ENCODE assay signal across 11 cellular contexts in the genomic region with DNA sequence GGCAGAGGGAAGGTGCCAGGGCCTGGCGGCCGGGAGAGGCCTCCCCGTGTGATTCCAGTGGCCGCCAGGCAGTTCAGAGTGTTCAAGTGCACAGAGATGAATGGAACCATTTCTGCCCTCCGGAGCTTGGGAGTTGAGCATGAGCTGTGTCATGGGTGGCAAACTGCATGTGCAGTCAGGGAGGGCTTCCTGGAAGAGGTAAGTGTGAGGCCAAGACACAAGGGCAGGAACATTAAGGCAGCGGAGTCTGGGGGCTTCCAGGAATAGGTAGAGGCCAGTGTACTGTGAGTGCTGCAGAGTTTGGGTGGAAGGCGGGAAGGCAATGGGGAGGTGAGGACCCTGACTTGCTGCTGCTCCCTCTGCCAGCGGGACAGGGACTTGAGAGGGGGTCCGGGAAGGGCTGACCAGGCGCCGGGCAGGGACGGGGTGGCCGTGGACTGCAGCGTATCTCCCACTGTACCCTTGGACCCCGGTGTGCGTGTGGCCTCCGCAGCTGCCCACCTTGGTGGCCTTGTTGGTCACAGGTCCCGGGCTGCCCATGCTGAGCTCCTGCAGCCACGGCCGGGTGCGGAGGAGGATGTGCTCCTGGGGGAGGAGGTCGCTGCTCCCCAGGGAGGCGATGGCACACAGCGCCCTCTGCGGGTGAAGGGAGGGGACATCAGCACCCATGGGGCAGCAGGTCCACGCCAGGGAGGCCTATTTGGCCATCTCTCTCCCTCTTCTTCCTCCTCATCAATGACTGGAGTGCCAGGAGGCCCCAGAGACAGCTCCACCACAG. TPM values are rescaled to one million over a fixed set of nuclear protein-coding genes. Genes with fewer than 3 reads are reported as not detected.
DNase-seq lines count a peak whose midpoint lies in the region; ATAC-seq, FAIRE-seq and TF ChIP-seq lines count a peak whose summit lies in the region.
"Had no signal": no experiment of that assay in that cellular context is flagged by ENCODE, and none has a peak within 500 bp of the region (broad histone marks: within the 10 kb centered on the region; RNA-seq: fewer than 3 reads in every experiment).

No MANE protein-coding gene starts in this region.

- H3K27ac ChIP-seq in H1 (ENCODE audit: low read depth, low read length), result no peak overlapping the region
- H3K27ac ChIP-seq: epithelial cell of prostate had no signal

- TF ChIP-seq CTCF in Loucy (conservative IDR thresholded peaks at IDR 0.05; ENCODE audit: low read length) (peak; percentile 52), H1 (IDR thresholded peaks at IDR 0.05; ENCODE audit: control extremely low read depth in 1 of 3, insufficient read depth in 1 of 3, low read depth in 1 of 3, low read length in 3 of 3) (peak; percentile 53 to 83 (median 62)), osteocyte (IDR thresholded peaks at IDR 0.05) (peak; percentile 34)

- H3K27ac Mint-ChIP-seq in osteocyte (ENCODE audit: unreplicated experiment) (no peak overlapping the region), T-cell (no peak overlapping the region)

- no peak overlapping the region for H4K5ac ChIP-seq in H1 (ENCODE audit: insufficient read length, low read depth, low read length)

- H3K4me3 ChIP-seq in Loucy (ENCODE audit: low read length, poor library complexity, severe bottlenecking) (no peak overlapping the region), H1 (ENCODE audit: extremely low read depth in 1 of 4, insufficient read depth in 2 of 4, low read depth in 3 of 4, low read length in 4 of 4) (no peak overlapping the region)

- H3K27me3 ChIP-seq in Loucy (ENCODE audit: insufficient read depth, low read length, poor library complexity, severe bottlenecking) (no peaks in the 10 kb centered on the region), H1 (replicated peaks in 1 of 4; ENCODE audit: control insufficient read depth in 3 of 4, extremely low read depth in 1 of 4, insufficient read depth in 3 of 4, low read length in 3 of 4) (no peaks in the 10 kb centered on the region)

- POLR2A ChIA-PET in H1 (lab: Charles Lee; ENCODE audit: partially characterized antibody), result interaction anchor here (0.8 to 1.7 kb wide), 6 partner anchors 9 to 279 kb away, joined by 3 to 10 read pairs (median 3); a partner anchor contains a TSS
- POLR2A ChIA-PET in T-cell (lab: Charles Lee), result no interaction called here

- no peak for TF ChIP-seq EP300 in H1 (IDR thresholded peaks at IDR 0.05; ENCODE audit: borderline replicate concordance in 1 of 2, low read depth in 2 of 2, low read length in 2 of 2)

- H2BK15ac ChIP-seq in H1 (ENCODE audit: low read length), result no peak overlapping the region

- no peak overlapping the region for H2BK12ac ChIP-seq in H1 (ENCODE audit: low read depth, low read length)

- no peak overlapping the region for H3K56ac ChIP-seq in H1 (replicated peaks; ENCODE audit: insufficient read length, low read depth, low read length)

- no peak overlapping the region for H3K23ac ChIP-seq in H1 (ENCODE audit: insufficient read length)

- DNase-seq in DMS 273 (lab: John Stamatoyannopoulos, UW; ENCODE audit: unreplicated experiment) (peak; percentile 37), DMS 273 treated with DMSO at 0.1 percent for 48 hours (lab: John Stamatoyannopoulos, UW) (no peak), H1 (ENCODE audit: low read depth in 1 of 2, low spot score in 2 of 2) (no peak), osteocyte (ENCODE audit: extremely low spot score, unreplicated experiment) (no peak), T-cell (no peak), GOT3 (lab: John Stamatoyannopoulos, UW) (no peak), SHP77 treated with DMSO at 0.1 percent for 48 hours (lab: John Stamatoyannopoulos, UW) (no peak)
- DNase-seq: activated gamma-delta T cell treated with Interleukin-2 at 50 U/mL for 16 hours had no signal

- H2AFZ ChIP-seq in Loucy (ENCODE audit: low read length) (no peak overlapping the region), H1 (ENCODE audit: low read length) (no peak overlapping the region)

- H3K9ac ChIP-seq in Loucy (ENCODE audit: low read depth, low read length, poor library complexity, severe bottlenecking) (no peak overlapping the region), H1 (replicated peaks in 1 of 4; ENCODE audit: extremely low read depth in 1 of 4, low read depth in 3 of 4, low read length in 3 of 4) (no peak overlapping the region)

- no peak overlapping the region for H3K14ac ChIP-seq in H1 (ENCODE audit: insufficient read length)

- H3K36me3 Mint-ChIP-seq in osteocyte (ENCODE audit: unreplicated experiment) (peaks cover 20% of the 10 kb centered on the region), T-cell (peaks cover 21% of the 10 kb centered on the region)

- WGBS in H1 (ENCODE audit: extremely low coverage in 1 of 2, insufficient coverage in 1 of 2, insufficient read length in 1 of 2, insufficient replicate concordance in 2 of 2, low coverage in 1 of 2, low lambda C conversion rate in 2 of 2, missing lambda C conversion rate in 1 of 2), 2 experiments, result 90% methylated on average over 23 of the region's 26 CpGs; no CpG with 5 or more reads in 1 of the 2 experiments

- H3K23me2 ChIP-seq in H1 (ENCODE audit: low read depth, low read length), result no peaks in the 10 kb centered on the region

- 0 out of 2 replicates have a peak overlapping the region, but pooled peaks have one; percentile 25 for H4K8ac ChIP-seq in H1 (ENCODE audit: extremely low read depth, insufficient read depth, low read length)

- CTCF ChIA-PET in H1 (lab: Charles Lee; ENCODE audit: partially characterized antibody), result interaction anchor here (0.6 to 1.7 kb wide), 14 partner anchors 9 to 1600 kb away, joined by 3 to 10 read pairs (median 3); a partner anchor contains a TSS
- CTCF ChIA-PET in T-cell (lab: Charles Lee), result no interaction called here

- H3K9me2 ChIP-seq in Loucy (replicated peaks; ENCODE audit: low read depth, low read length), result no peaks in the 10 kb centered on the region

- no peak overlapping the region for H2AK5ac ChIP-seq in H1 (ENCODE audit: low read depth, low read length)

- H3K4me2 ChIP-seq in Loucy (ENCODE audit: low read depth, low read length, poor library complexity, severe bottlenecking) (no peak overlapping the region), H1 (ENCODE audit: insufficient read depth in 1 of 2, low read depth in 2 of 2, low read length in 2 of 2) (no peak overlapping the region)

- no peak for FAIRE-seq in H1 (lab: Jason Lieb, UNC)
- FAIRE-seq: A204.1 had no signal

- no peaks in the 10 kb centered on the region; the same call in 1 of the 2 replicates for H3F3A ChIP-seq in Loucy (ENCODE audit: low read depth)

- no peaks in the 10 kb centered on the region for H3K9me3 ChIP-seq in Loucy (ENCODE audit: insufficient read depth, low read depth, low read length)
- no peaks in the 10 kb centered on the region; a peak in 1 of 4 replicates for H3K9me3 ChIP-seq in H1 (ENCODE audit: insufficient read depth in 2 of 2, low read depth in 1 of 2, low read length in 1 of 2)

- H3K79me2 ChIP-seq in Loucy (ENCODE audit: insufficient read depth, low read length) (no peaks in the 10 kb centered on the region), H1 (ENCODE audit: control insufficient read depth in 1 of 2, insufficient read depth in 2 of 2, low read length in 2 of 2) (no peaks in the 10 kb centered on the region)

- H3K79me1 ChIP-seq in H1 (ENCODE audit: low read depth, low read length), result no peaks in the 10 kb centered on the region; the same call in 1 of the 2 replicates

- H3K27me3 Mint-ChIP-seq in osteocyte (ENCODE audit: unreplicated experiment), result no peaks in the 10 kb centered on the region
- no peaks in the 10 kb centered on the region for H3K27me3 Mint-ChIP-seq in T-cell

- H3K4me3 Mint-ChIP-seq in osteocyte (ENCODE audit: unreplicated experiment) (no peak overlapping the region), T-cell (no peak overlapping the region)

- no peak for ATAC-seq in T-cell (replicated peaks in 1 of 4)

- peaks cover 5% of the 10 kb centered on the region for H3K4me1 ChIP-seq in Loucy (ENCODE audit: insufficient read depth, low read length, poor library complexity, severe bottlenecking)
- no peaks in the 10 kb centered on the region for H3K4me1 ChIP-seq in H1 (replicated peaks in 1 of 4; ENCODE audit: control insufficient read depth in 3 of 4, insufficient read depth in 4 of 4, low read length in 3 of 4)

- H4K20me1 ChIP-seq in Loucy (ENCODE audit: insufficient read depth, low read length, poor library complexity, severe bottlenecking), result no peaks in the 10 kb centered on the region
- peaks cover 0 to 10% of the 10 kb centered on the region in 2 experiments for H4K20me1 ChIP-seq in H1 (replicated peaks in 1 of 2; ENCODE audit: control insufficient read depth in 1 of 2, insufficient read depth in 2 of 2, low read length in 2 of 2)

- H2BK120ac ChIP-seq in H1 (replicated peaks; ENCODE audit: low read depth, low read length), result no peak overlapping the region

- TF ChIP-seq POLR2A in H1 (IDR thresholded peaks at IDR 0.05; ENCODE audit: control extremely low read depth in 1 of 2, low read depth in 2 of 2, low read length in 2 of 2), result no peak

- H3K36me3 ChIP-seq in Loucy (ENCODE audit: insufficient read depth, low read length) (peaks cover 17% of the 10 kb centered on the region; the same call in 1 of the 2 replicates), H1 (ENCODE audit: control insufficient read depth in 2 of 4, insufficient read depth in 4 of 4, low read length in 3 of 4) (peaks cover 0 to 18% (median 4%) of the 10 kb centered on the region in 4 experiments; a peak in 5 of 8 replicates)

- H3K4ac ChIP-seq in H1 (replicated peaks; ENCODE audit: insufficient read length, low read depth, low read length), result no peak overlapping the region

- no peak overlapping the region for H2BK5ac ChIP-seq in H1 (ENCODE audit: low read depth, low read length)

- H2BK20ac ChIP-seq in H1 (ENCODE audit: low read length), result no peak overlapping the region

- H3K9me3 Mint-ChIP-seq in osteocyte (ENCODE audit: unreplicated experiment) (no peaks in the 10 kb centered on the region), T-cell (no peaks in the 10 kb centered on the region)

- TF ChIP-seq RAD21 in H1 (IDR thresholded peaks at IDR 0.05 in 1 of 2, conservative IDR thresholded peaks at IDR 0.05 in 1 of 2; ENCODE audit: low read depth in 2 of 2, low read length in 2 of 2), result peak; percentile 12 to 45; a peak in 3 of 4 replicates

- no peak overlapping the region for H4K91ac ChIP-seq in H1 (replicated peaks; ENCODE audit: insufficient read length, low read length)

- H3K18ac ChIP-seq in H1 (ENCODE audit: extremely low read depth, low read length), result no peak overlapping the region

- H3K4me1 Mint-ChIP-seq in osteocyte (ENCODE audit: unreplicated experiment), result no peaks in the 10 kb centered on the region
- H3K4me1 Mint-ChIP-seq in T-cell, result peaks cover 11 to 23% (median 15%) of the 10 kb centered on the region in 3 donors

RNA-seq across cellular contexts. Expression of a gene that starts 7.5 kb away (rescaled TPM):
- 22.5 and 23.2 TPM in 2 replicates for total RNA-seq in H1 (2021; fragmentation: NEBNext Ultra II Directional; extraction: Animal tissue kit (Norgen Biotek cat#: 25700))
- 5.9 and 11.5 TPM in 2 replicates for polyA plus RNA-seq in H1 (2011; rRNA removed)
- 19.5 TPM for polyA plus RNA-seq in H1 (2011; cell fraction: cytosol; rRNA removed)
- 51.9 TPM for polyA plus RNA-seq in H1 (2011; cell fraction: nucleus; rRNA removed)
- polyA plus RNA-seq in H1 (2012, experiment 1 of 2), result 12.1 to 30.1 TPM (median 26.5 TPM) in 4 replicates
- polyA plus RNA-seq in H1 (2012, experiment 2 of 2), result 11.9 TPM
- 11.2 TPM for polyA plus RNA-seq in H1 (2013, experiment 1 of 2)
- polyA plus RNA-seq in H1 (2013, experiment 2 of 2), result 10.1 TPM
- polyA minus RNA-seq in H1 (2011; rRNA and poly(A)+ RNA removed), result 3.9 and 4.0 TPM in 2 replicates
- polyA minus RNA-seq in H1 (2011; cell fraction: cytosol; rRNA and poly(A)+ RNA removed), result 13.9 TPM
- 14.3 TPM for polyA minus RNA-seq in H1 (2011; cell fraction: nucleus; rRNA and poly(A)+ RNA removed)
- total RNA-seq in osteocyte (12.2 and 13.8 TPM in 2 replicates), T-cell (10 to 100 TPM in 3 of 5 donors, 1 to 10 TPM in 2; 9.0 to 15.8 (median 11.2) TPM)

RNA-seq across cellular contexts. Expression of a gene that starts 8.6 kb away (rescaled TPM):
- 22.9 and 26.0 TPM in 2 replicates for total RNA-seq in H1 (2021; fragmentation: NEBNext Ultra II Directional; extraction: Animal tissue kit (Norgen Biotek cat#: 25700))
- polyA plus RNA-seq in H1 (2011; rRNA removed), result 28.0 and 59.8 TPM in 2 replicates
- 31.4 TPM for polyA plus RNA-seq in H1 (2011; cell fraction: cytosol; rRNA removed)
- polyA plus RNA-seq in H1 (2011; cell fraction: nucleus; rRNA removed), result 172 TPM
- polyA plus RNA-seq in H1 (2012, experiment 1 of 2), result 16.6 to 27.7 TPM (median 21.3 TPM) in 4 replicates
- polyA plus RNA-seq in H1 (2012, experiment 2 of 2), result 14.6 TPM
- 24.1 TPM for polyA plus RNA-seq in H1 (2013, experiment 1 of 2)
- polyA plus RNA-seq in H1 (2013, experiment 2 of 2), result 19.1 TPM
- 7.9 and 10.5 TPM in 2 replicates for polyA minus RNA-seq in H1 (2011; rRNA and poly(A)+ RNA removed)
- polyA minus RNA-seq in H1 (2011; cell fraction: cytosol; rRNA and poly(A)+ RNA removed), result 19.7 TPM
- polyA minus RNA-seq in H1 (2011; cell fraction: nucleus; rRNA and poly(A)+ RNA removed), result 44.0 TPM
- total RNA-seq in osteocyte (39.2 and 42.3 TPM in 2 replicates), T-cell (100 to 1,000 TPM in 3 of 5 donors, 10 to 100 TPM in 2; 73.8 to 169 (median 161) TPM)

RNA-seq across cellular contexts. Expression of a gene that starts 8.9 kb away (rescaled TPM):
- 48.9 and 60.2 TPM in 2 replicates for total RNA-seq in H1 (2021; fragmentation: NEBNext Ultra II Directional; extraction: Animal tissue kit (Norgen Biotek cat#: 25700))
- polyA plus RNA-seq in H1 (2011; rRNA removed), result 91.1 and 95.6 TPM in 2 replicates
- polyA plus RNA-seq in H1 (2011; cell fraction: cytosol; rRNA removed), result 88.1 TPM
- polyA plus RNA-seq in H1 (2011; cell fraction: nucleus; rRNA removed), result 56.3 TPM
- 123 to 151 TPM (median 134 TPM) in 4 replicates for polyA plus RNA-seq in H1 (2012, experiment 1 of 2)
- polyA plus RNA-seq in H1 (2012, experiment 2 of 2), result 129 TPM
- polyA plus RNA-seq in H1 (2013, experiment 1 of 2), result 160 TPM
- 163 TPM for polyA plus RNA-seq in H1 (2013, experiment 2 of 2)
- 7.2 and 14.2 TPM in 2 replicates for polyA minus RNA-seq in H1 (2011; rRNA and poly(A)+ RNA removed)
- 20.0 TPM for polyA minus RNA-seq in H1 (2011; cell fraction: cytosol; rRNA and poly(A)+ RNA removed)
- 21.6 TPM for polyA minus RNA-seq in H1 (2011; cell fraction: nucleus; rRNA and poly(A)+ RNA removed)
- total RNA-seq in osteocyte, result 38.9 and 42.4 TPM in 2 replicates
- total RNA-seq in T-cell, result 10 to 100 TPM; 35.0 to 60.8 (median 51.2) TPM
